8 cellular contexts compared by ENCODE assay signal in genomic region chr11:121237247-121237646, GRCh38. TPM values are rescaled to one million over a fixed set of nuclear protein-coding genes. Genes with fewer than 3 reads are reported as not detected.
DNase-seq lines count a peak whose midpoint lies in the region; ATAC-seq and TF ChIP-seq lines count a peak whose summit lies in the region.
"Not testable (repeated sequence)": the region's sequence is repeated elsewhere in the genome, so short reads cannot be mapped to it uniquely, and the experiment has no call there.

No MANE protein-coding gene starts in this region.

- H3K4me2 ChIP-seq in trophoblast cell (ENCODE audit: low read length): not testable (repeated sequence)

- H3K27me3 ChIP-seq in CD8-positive, alpha-beta memory T cell (ENCODE audit: insufficient read depth, low read length, poor library complexity, severe bottlenecking): peaks cover 13% of the 10 kb centered on the region
- not testable (repeated sequence) for H3K27me3 ChIP-seq in SJCRH30; iPS-15b (ENCODE audit: control insufficient read depth, insufficient read depth, low read length); trophoblast cell (ENCODE audit: insufficient read depth, low read length)

- not testable (repeated sequence) for H3K4me1 ChIP-seq in CD8-positive, alpha-beta memory T cell (ENCODE audit: insufficient read depth, low read length)
- H3K4me1 ChIP-seq in SJCRH30: peaks cover 33% of the 10 kb centered on the region
- peaks cover 34% of the 10 kb centered on the region for H3K4me1 ChIP-seq in iPS-15b (ENCODE audit: control insufficient read depth, insufficient read depth, low read length)
- peaks cover 18 to 30% of the 10 kb centered on the region in 2 experiments for H3K4me1 ChIP-seq in trophoblast cell (ENCODE audit: control insufficient read depth in 1 of 2, insufficient read depth in 2 of 2, low read length in 2 of 2)

- H3K27ac ChIP-seq in CD8-positive, alpha-beta memory T cell (ENCODE audit: low read depth, low read length): not testable (repeated sequence)
- H3K27ac ChIP-seq in SJCRH30 (peak overlapping the region; percentile 97), trophoblast cell (ENCODE audit: low read depth, low read length) (peak overlapping the region; percentile 88)

- H3K36me3 ChIP-seq in CD8-positive, alpha-beta memory T cell (ENCODE audit: insufficient read depth, low read length); SJCRH30; iPS-15b (ENCODE audit: control insufficient read depth, insufficient read depth, low read length); trophoblast cell (ENCODE audit: control insufficient read depth in 1 of 2, insufficient read depth in 2 of 2, low read length in 2 of 2): not testable (repeated sequence)

- H3K9me3 Mint-ChIP-seq in CD8-positive, alpha-beta memory T cell; HFFc6; IgD-negative memory B cell; activated naive CD8-positive, alpha-beta T cell treated with anti-CD3 and anti-CD28 coated beads, Interleukin-2, amount 10 ng/mL, durations not matched to agents 7 days and 5 days: not testable (repeated sequence)

- peak overlapping the region; percentile 99 for H2BK5ac ChIP-seq in trophoblast cell (ENCODE audit: low read depth, low read length, poor library complexity)

- peak overlapping the region; percentile 90 for H4K8ac ChIP-seq in trophoblast cell (ENCODE audit: low read depth, low read length)

- H3K79me2 ChIP-seq in trophoblast cell (ENCODE audit: control insufficient read depth, insufficient read depth, low read length, poor library complexity): not testable (repeated sequence)

- ATAC-seq in GM18867 (IDR thresholded peaks at IDR 0.05; ENCODE audit: unreplicated experiment): peak; percentile 36
- not testable (repeated sequence) for ATAC-seq in activated naive CD8-positive, alpha-beta T cell treated with anti-CD3 and anti-CD28 coated beads, Interleukin-2, amount 10 ng/mL, durations not matched to agents 7 days and 5 days (ENCODE audit: low read depth)

- not testable (repeated sequence) for H3K27ac Mint-ChIP-seq in CD8-positive, alpha-beta memory T cell; activated naive CD8-positive, alpha-beta T cell treated with anti-CD3 and anti-CD28 coated beads, Interleukin-2, amount 10 ng/mL, durations not matched to agents 7 days and 5 days
- H3K27ac Mint-ChIP-seq in HFFc6 (peak overlapping the region; percentile 85), IgD-negative memory B cell (peak overlapping the region; percentile 22 to 81 (median 68))

- peaks cover 50% of the 10 kb centered on the region for H3K79me1 ChIP-seq in trophoblast cell (ENCODE audit: low read length)

- H3K4me3 ChIP-seq in CD8-positive, alpha-beta memory T cell (ENCODE audit: low read length); trophoblast cell (ENCODE audit: low read depth, low read length): not testable (repeated sequence)
- H3K4me3 ChIP-seq in SJCRH30 (peak overlapping the region; percentile 64), iPS-15b (ENCODE audit: low read depth, low read length) (peak overlapping the region; percentile 11)

- peaks cover 26 to 63% of the 10 kb centered on the region in 2 donors for H3K27me3 Mint-ChIP-seq in CD8-positive, alpha-beta memory T cell
- H3K27me3 Mint-ChIP-seq in HFFc6 (ENCODE audit: insufficient read depth); IgD-negative memory B cell: not testable (repeated sequence)
- H3K27me3 Mint-ChIP-seq in activated naive CD8-positive, alpha-beta T cell treated with anti-CD3 and anti-CD28 coated beads, Interleukin-2, amount 10 ng/mL, durations not matched to agents 7 days and 5 days: peaks cover 24% of the 10 kb centered on the region

- CTCF ChIA-PET in CD8-positive, alpha-beta memory T cell (lab: Charles Lee): not testable (repeated sequence)

- not testable (repeated sequence) for H4K12ac ChIP-seq in trophoblast cell (ENCODE audit: low read depth, low read length)

- peak overlapping the region; percentile 100 for H2BK12ac ChIP-seq in trophoblast cell (ENCODE audit: low read length)

- peaks cover 0 to 18% (median 7%) of the 10 kb centered on the region in 3 donors for H3K4me1 Mint-ChIP-seq in CD8-positive, alpha-beta memory T cell
- peaks cover 76% of the 10 kb centered on the region for H3K4me1 Mint-ChIP-seq in HFFc6 (ENCODE audit: low read depth)
- peaks cover 20 to 31% (median 27%) of the 10 kb centered on the region in 3 donors for H3K4me1 Mint-ChIP-seq in IgD-negative memory B cell
- H3K4me1 Mint-ChIP-seq in activated naive CD8-positive, alpha-beta T cell treated with anti-CD3 and anti-CD28 coated beads, Interleukin-2, amount 10 ng/mL, durations not matched to agents 7 days and 5 days: peaks cover 24% of the 10 kb centered on the region

- not testable (repeated sequence) for H3K36me3 Mint-ChIP-seq in CD8-positive, alpha-beta memory T cell; HFFc6 (ENCODE audit: low read depth); IgD-negative memory B cell; activated naive CD8-positive, alpha-beta T cell treated with anti-CD3 and anti-CD28 coated beads, Interleukin-2, amount 10 ng/mL, durations not matched to agents 7 days and 5 days

- peak overlapping the region; percentile 94 for H3K4ac ChIP-seq in trophoblast cell (ENCODE audit: low read depth, low read length)

- peak overlapping the region; percentile 32 for H3K9ac ChIP-seq in iPS-15b (ENCODE audit: low read depth, low read length)
- H3K9ac ChIP-seq in trophoblast cell (ENCODE audit: low read length): not testable (repeated sequence)

- peak overlapping the region; percentile 100 for H2AK5ac ChIP-seq in trophoblast cell (ENCODE audit: low read length)

- peak overlapping the region; percentile 100 for H2BK120ac ChIP-seq in trophoblast cell (ENCODE audit: insufficient read depth, low read length, poor library complexity)

- H2AFZ ChIP-seq in trophoblast cell (ENCODE audit: insufficient read depth, low read length, poor library complexity): peak overlapping the region; percentile 96

- H3K14ac ChIP-seq in trophoblast cell (ENCODE audit: low read length): peak overlapping the region; percentile 98

- H3K18ac ChIP-seq in trophoblast cell (ENCODE audit: low read length): peak overlapping the region; percentile 98

- not testable (repeated sequence) for H3K9me3 ChIP-seq in CD8-positive, alpha-beta memory T cell (ENCODE audit: low read length); SJCRH30 (replicated peaks); iPS-15b (ENCODE audit: control insufficient read depth, insufficient read depth, low read length); trophoblast cell (ENCODE audit: insufficient read depth, low read depth, low read length)

- not testable (repeated sequence) for TF ChIP-seq CTCF in HFFc6 (IDR thresholded peaks at IDR 0.05)

- no CpG with 5 or more reads among the region's 6 CpGs for WGBS in trophoblast cell (ENCODE audit: extremely low coverage, insufficient coverage, insufficient read length)

- peak overlapping the region in 4 of 7 donors; percentile 5 to 55 (median 39) for H3K4me3 Mint-ChIP-seq in CD8-positive, alpha-beta memory T cell
- H3K4me3 Mint-ChIP-seq in HFFc6: peak overlapping the region; percentile 82; the same call in 1 of the 2 replicates
- peak overlapping the region; percentile 70 to 92 (median 86) for H3K4me3 Mint-ChIP-seq in IgD-negative memory B cell
- H3K4me3 Mint-ChIP-seq in activated naive CD8-positive, alpha-beta T cell treated with anti-CD3 and anti-CD28 coated beads, Interleukin-2, amount 10 ng/mL, durations not matched to agents 7 days and 5 days: peak overlapping the region; percentile 5

- POLR2A ChIA-PET in CD8-positive, alpha-beta memory T cell (lab: Charles Lee); activated naive CD8-positive, alpha-beta T cell treated with anti-CD3 and anti-CD28 coated beads, Interleukin-2, amount 10 ng/mL, durations not matched to agents 7 days and 5 days (lab: Charles Lee): not testable (repeated sequence)

- H4K91ac ChIP-seq in trophoblast cell (ENCODE audit: low read depth, low read length): peak overlapping the region; percentile 100

- H3K23ac ChIP-seq in trophoblast cell (ENCODE audit: low read length): not testable (repeated sequence)

- DNase-seq in CD8-positive, alpha-beta memory T cell; HFFc6; SJCRH30; activated naive CD8-positive, alpha-beta T cell treated with anti-CD3 and anti-CD28 coated beads, Interleukin-2, amount 10 ng/mL, durations not matched to agents 7 days and 5 days; trophoblast cell: not testable (repeated sequence)

RNA-seq across cellular contexts. Expression of gene SC5D, which starts 55.3 kb away (rescaled TPM):
- total RNA-seq in CD8-positive, alpha-beta memory T cell: 10 to 100 TPM; 21.9 to 23.6 TPM
- polyA plus RNA-seq in CD8-positive, alpha-beta memory T cell: 7.8 TPM
- total RNA-seq in HFFc6 (2021; fragmentation: NEBNext Ultra II Directional; extraction: Animal tissue kit (Norgen Biotek cat#: 25700)): 10 to 100 TPM; 17.8 to 24.9 (median 22.8) TPM
- polyA plus RNA-seq in IgD-negative memory B cell: 9.5 TPM
- total RNA-seq in SJCRH30 (2014; rRNA removed; shearing (Covaris generic)): 34.9 and 39.5 TPM in 2 replicates
- 10 to 100 TPM; 24.8 to 25.5 TPM for total RNA-seq in activated naive CD8-positive, alpha-beta T cell treated with anti-CD3 and anti-CD28 coated beads, Interleukin-2, amount 10 ng/mL, durations not matched to agents 7 days and 5 days
- 230 and 232 TPM in 2 replicates for polyA plus RNA-seq in trophoblast cell (2013)

Comparison
In these comparisons a context has a peak if more than half of its experiments do, and no peak if none do; other contexts are left out.
1. H3K4me3 Mint-ChIP-seq: peak in every context shown above with its lines; median percentile 86 in IgD-negative memory B cell; 82 in HFFc6; 39 in CD8-positive, alpha-beta memory T cell; 5 in activated naive CD8-positive, alpha-beta T cell treated with anti-CD3 and anti-CD28 coated beads, Interleukin-2, amount 10 ng/mL, durations not matched to agents 7 days and 5 days.